In genomic region chr17:79420318-79421243, GRCh38 we compare ENCODE assay signal across 9 cellular contexts.
DNase-seq lines count a peak whose midpoint lies in the region; ATAC-seq and TF ChIP-seq lines count a peak whose summit lies in the region.
"Had no signal": no experiment of that assay in that cellular context is flagged by ENCODE, and none has a peak within 500 bp of the region (broad histone marks: within the 10 kb centered on the region; RNA-seq: fewer than 3 reads in every experiment).

No MANE protein-coding gene starts in this region.

- no peak for ATAC-seq in Right ventricle myocardium inferior
- ATAC-seq in activated naive CD8-positive, alpha-beta T cell treated with anti-CD3 and anti-CD28 coated beads, Interleukin-2, amount 50 U/mL, for 24 hours, result peak; percentile 48
- no peak for ATAC-seq in GM21723 (IDR thresholded peaks at IDR 0.05; ENCODE audit: unreplicated experiment)
- ATAC-seq in Right ventricle myocardium superior (ENCODE audit: poor library complexity), result no peak

- intact Hi-C loops in Right ventricle myocardium inferior (cut with DNase I), result no loop called here
- intact Hi-C loops in cardiac septum (cut with DNase I), result no loop called here
- intact Hi-C loops in Right ventricle myocardium superior (cut with DNase I), result no loop called here

- no peak overlapping the region for H3K27ac Mint-ChIP-seq in activated naive CD8-positive, alpha-beta T cell treated with anti-CD3 and anti-CD28 coated beads, Interleukin-2, amount 50 U/mL, for 24 hours
- peak overlapping the region; percentile 77 for H3K27ac Mint-ChIP-seq in nephron progenitor cell
- H3K27ac Mint-ChIP-seq: dendritic cell treated with granulocyte-macrophage colony-stimulating factor and Interleukin-4, amounts not matched to agents 40 ng/mL and 50 ng/mL, for 4 days had no signal

- no peak for TF ChIP-seq CTCF in nephron progenitor cell (IDR thresholded peaks at IDR 0.05)

- peaks cover 14% of the 10 kb centered on the region for H3K27me3 Mint-ChIP-seq in activated naive CD8-positive, alpha-beta T cell treated with anti-CD3 and anti-CD28 coated beads, Interleukin-2, amount 50 U/mL, for 24 hours
- peaks cover 34% of the 10 kb centered on the region for H3K27me3 Mint-ChIP-seq in nephron progenitor cell (ENCODE audit: low read depth, poor library complexity)

- no peaks in the 10 kb centered on the region for H3K36me3 Mint-ChIP-seq in activated naive CD8-positive, alpha-beta T cell treated with anti-CD3 and anti-CD28 coated beads, Interleukin-2, amount 50 U/mL, for 24 hours (ENCODE audit: low read depth)
- H3K36me3 Mint-ChIP-seq in nephron progenitor cell (ENCODE audit: low read depth), result no peaks in the 10 kb centered on the region

- peak; percentile 35 for DNase-seq in Right ventricle myocardium inferior (ENCODE audit: missing footprints)
- no peak for DNase-seq in cardiac septum (ENCODE audit: low spot score)
- DNase-seq in activated naive CD8-positive, alpha-beta T cell treated with anti-CD3 and anti-CD28 coated beads, Interleukin-2, amount 50 U/mL, for 24 hours, result peak; percentile 26
- peak; percentile 62 for DNase-seq in nephron progenitor cell
- no peak for DNase-seq in NCI-H1417 treated with DMSO at 0.1 percent for 48 hours (lab: John Stamatoyannopoulos, UW)
- DNase-seq in central memory CD4-positive, alpha-beta T cell, result no peak
- no peak for DNase-seq in Right ventricle myocardium superior

- H3K4me3 Mint-ChIP-seq in activated naive CD8-positive, alpha-beta T cell treated with anti-CD3 and anti-CD28 coated beads, Interleukin-2, amount 50 U/mL, for 24 hours, result no peak overlapping the region
- no peak overlapping the region for H3K4me3 Mint-ChIP-seq in nephron progenitor cell
- H3K4me3 Mint-ChIP-seq: dendritic cell treated with granulocyte-macrophage colony-stimulating factor and Interleukin-4, amounts not matched to agents 40 ng/mL and 50 ng/mL, for 4 days had no signal

- H3K9me3 Mint-ChIP-seq in activated naive CD8-positive, alpha-beta T cell treated with anti-CD3 and anti-CD28 coated beads, Interleukin-2, amount 50 U/mL, for 24 hours, result no peaks in the 10 kb centered on the region
- no peaks in the 10 kb centered on the region for H3K9me3 Mint-ChIP-seq in nephron progenitor cell
- H3K9me3 Mint-ChIP-seq: dendritic cell treated with granulocyte-macrophage colony-stimulating factor and Interleukin-4, amounts not matched to agents 40 ng/mL and 50 ng/mL, for 4 days had no signal

- H3K4me1 Mint-ChIP-seq in activated naive CD8-positive, alpha-beta T cell treated with anti-CD3 and anti-CD28 coated beads, Interleukin-2, amount 50 U/mL, for 24 hours, result no peaks in the 10 kb centered on the region
- peaks cover 50% of the 10 kb centered on the region for H3K4me1 Mint-ChIP-seq in nephron progenitor cell

Comparison
In these comparisons a context has a peak if more than half of its experiments do, and no peak if none do; other contexts are left out.
1. DNase-seq: peak in Right ventricle myocardium inferior (single experiment), activated naive CD8-positive, alpha-beta T cell treated with anti-CD3 and anti-CD28 coated beads, Interleukin-2, amount 50 U/mL, for 24 hours (single experiment) and nephron progenitor cell (single experiment); none in cardiac septum (single experiment), NCI-H1417 treated with DMSO at 0.1 percent for 48 hours (single experiment), central memory CD4-positive, alpha-beta T cell (single experiment) and Right ventricle myocardium superior (single experiment).